9 cellular contexts compared by ENCODE assay signal in genomic region chr3:9552252-9552999, GRCh38. TPM values are rescaled to one million over a fixed set of nuclear protein-coding genes. Genes with fewer than 3 reads are reported as not detected.
A peak's percentile ranks its signal among the peaks of the same experiment; 100 is the strongest.
DNase-seq lines count a peak whose midpoint lies in the region; ATAC-seq, FAIRE-seq and TF ChIP-seq lines count a peak whose summit lies in the region.
"Had no signal": no experiment of that assay in that cellular context is flagged by ENCODE, and none has a peak within 500 bp of the region (broad histone marks: within the 10 kb centered on the region; RNA-seq: fewer than 3 reads in every experiment).

No MANE protein-coding gene starts in this region.

- no peaks in the 10 kb centered on the region for H3K36me3 ChIP-seq in GM23248 (ENCODE audit: low read depth)

- H4K20me1 ChIP-seq in GM23248 (ENCODE audit: insufficient read depth), result no peaks in the 10 kb centered on the region

- WGBS in GM23248 (ENCODE audit: low coverage in 1 of 2, low lambda C conversion rate in 2 of 2, missing lambda C conversion rate in 2 of 2), 2 experiments, result 9 to 10% methylated on average over 36 to 57 of the region's 57 CpGs

- TF ChIP-seq CTCF in coronary artery (IDR thresholded peaks at IDR 0.05), result no peak

- no peak overlapping the region for H3K9ac ChIP-seq in GM23248

- H3K4me1 ChIP-seq in GM23248 (ENCODE audit: insufficient read depth), result no peaks in the 10 kb centered on the region

- H3K27ac ChIP-seq in GM23248 (no peak overlapping the region), coronary artery (no peak overlapping the region)

- in situ Hi-C loops in GM23248 (cut with MboI), result no loop called here

- peak; percentile 9 for FAIRE-seq in urothelium cell line (lab: Jason Lieb, UNC)

- H3K9me3 ChIP-seq in GM23248 (ENCODE audit: low read depth), result no peaks in the 10 kb centered on the region

- H3F3A ChIP-seq in GM23248 (ENCODE audit: insufficient read depth), result no peaks in the 10 kb centered on the region

- H3K79me2 ChIP-seq in GM23248 (ENCODE audit: insufficient read depth), result no peaks in the 10 kb centered on the region

- peaks cover 9% of the 10 kb centered on the region for H3K27me3 ChIP-seq in GM23248 (replicated peaks; ENCODE audit: insufficient read depth)

- H3K4me3 ChIP-seq in GM23248 (no peak overlapping the region), coronary artery (no peak overlapping the region)

- peak; percentile 58 for DNase-seq in GM23248
- peak; percentile 70 for DNase-seq in SK-N-DZ (ENCODE audit: low spot score)
- peak; percentile 50 for DNase-seq in coronary artery (ENCODE audit: low spot score)
- DNase-seq in lung microvascular endothelial cell (ENCODE audit: low read depth in 2 of 2), result peak; percentile 10 to 63
- DNase-seq in urothelium cell line (ENCODE audit: low spot score), result peak; percentile 83
- no peak for DNase-seq in GDM1 (lab: John Stamatoyannopoulos, UW)
- DNase-seq: naive B cell had no signal

- ATAC-seq in GM18519 (IDR thresholded peaks at IDR 0.05; ENCODE audit: low FRiP score, unreplicated experiment) (no peak), HG02885 (IDR thresholded peaks at IDR 0.05; ENCODE audit: poor library complexity, unreplicated experiment) (no peak)

- no peak overlapping the region for H3K4me2 ChIP-seq in GM23248 (ENCODE audit: unreplicated experiment)

- H2AFZ ChIP-seq in GM23248, result no peak overlapping the region

- no peaks in the 10 kb centered on the region for H3K9me2 ChIP-seq in GM23248 (ENCODE audit: insufficient read depth)

RNA-seq across cellular contexts. Expression of gene LHFPL4, which starts 1.2 kb away (rescaled TPM):
- not detected in 2 replicates for total RNA-seq in GM23248 (2014; rRNA removed; shearing (Covaris generic))
- polyA plus RNA-seq in GM23248 (2016; fragmentation: Nextera tagmentation; extraction: Ambion mirVana), result 0.19 and 0.23 TPM in 2 replicates
- polyA plus RNA-seq in SK-N-DZ (2014; cell fraction: cytosol; rRNA removed), result 19.2 and 24.0 TPM in 2 replicates
- 14.1 and 34.7 TPM in 2 replicates for polyA plus RNA-seq in SK-N-DZ (2014; cell fraction: nucleus; rRNA removed)
- under 0.01 TPM in 2 replicates for total RNA-seq in lung microvascular endothelial cell
